ENCODE assay signal across 9 cellular contexts in genomic region chr1:168320805-168321577, GRCh38. TPM values are rescaled to one million over a fixed set of nuclear protein-coding genes. Genes with fewer than 3 reads are reported as not detected.
A peak's percentile ranks its signal among the peaks of the same experiment; 100 is the strongest.
DNase-seq lines count a peak whose midpoint lies in the region; ATAC-seq, FAIRE-seq and TF ChIP-seq lines count a peak whose summit lies in the region.
"Had no signal": no experiment of that assay in that cellular context is flagged by ENCODE, and none has a peak within 500 bp of the region (broad histone marks: within the 10 kb centered on the region; RNA-seq: fewer than 3 reads in every experiment).

No MANE protein-coding gene starts in this region.

- H3K9ac ChIP-seq in endothelial cell of umbilical vein (replicated peaks; ENCODE audit: extremely low read depth, insufficient read depth, low read length), result no peak overlapping the region

- BruUV-seq in endothelial cell of umbilical vein (replicated peaks; lab: Mats Ljungman, UMichigan), result no TSS peak

- ATAC-seq in HG03354 (IDR thresholded peaks at IDR 0.05; ENCODE audit: poor library complexity, severe bottlenecking, unreplicated experiment), result no peak

- no peaks in the 10 kb centered on the region for H3K9me1 ChIP-seq in endothelial cell of umbilical vein (replicated peaks; ENCODE audit: control insufficient read depth, extremely low read depth, insufficient read depth, low read length)

- H2AFZ ChIP-seq in endothelial cell of umbilical vein (ENCODE audit: low read depth, low read length), result no peak overlapping the region

- peak overlapping the region; percentile 24 for H3K27ac ChIP-seq in endothelial cell of umbilical vein (ENCODE audit: insufficient read depth, low read depth, low read length)

- no peaks in the 10 kb centered on the region for H3K36me3 ChIP-seq in endothelial cell of umbilical vein (ENCODE audit: control insufficient read depth in 2 of 2, extremely low read depth in 1 of 2, insufficient read depth in 2 of 2, low read length in 2 of 2)

- no peak for TF ChIP-seq CTCF in endothelial cell of umbilical vein (IDR thresholded peaks at IDR 0.05; ENCODE audit: extremely low read depth in 1 of 2, insufficient read depth in 1 of 2, low read depth in 1 of 2, low read length in 2 of 2)

- H3K4me3 ChIP-seq in endothelial cell of umbilical vein (replicated peaks in 1 of 3; ENCODE audit: insufficient read depth in 1 of 3, low read depth in 1 of 3, low read length in 3 of 3), result no peak overlapping the region

- H3K27me3 ChIP-seq in endothelial cell of umbilical vein (ENCODE audit: control insufficient read depth in 2 of 2, insufficient read depth in 2 of 2, low read length in 2 of 2), result no peaks in the 10 kb centered on the region

- intact Hi-C loops in endothelial cell of umbilical vein (cut with micrococcal nuclease), result no loop called here

- no peaks in the 10 kb centered on the region for H3K79me2 ChIP-seq in endothelial cell of umbilical vein (ENCODE audit: control insufficient read depth, insufficient read depth, low read length)

- peak; percentile 87 for FAIRE-seq in endothelial cell of umbilical vein (lab: Jason Lieb, UNC)

- CTCF ChIA-PET in endothelial cell of umbilical vein (lab: Charles Lee), result interaction anchor here (0.6 to 3.4 kb wide), 15 partner anchors 8 to 238 kb away, joined by 3 to 86 read pairs (median 3); partner anchors contain the start of gene SFT2D2

- H3K4me2 ChIP-seq in endothelial cell of umbilical vein (ENCODE audit: insufficient read depth, low read length), result no peak overlapping the region

- DNase-seq in AG20443 (ENCODE audit: low spot score) (peak; percentile 88), LHCN-M2 (ENCODE audit: low read depth) (peak; percentile 85), endothelial cell of umbilical vein (ENCODE audit: low read depth, low spot score) (peak; percentile 52), mucosa of gallbladder (ENCODE audit: low spot score) (peak; percentile 45), Kasumi-1 (lab: John Stamatoyannopoulos, UW) (no peak), NCI-H446 (lab: John Stamatoyannopoulos, UW) (no peak), SW 1271 (lab: John Stamatoyannopoulos, UW) (no peak)
- DNase-seq: activated CD4-positive, CD25-positive, alpha-beta regulatory T cell treated with anti-CD3 and anti-CD28 coated beads, Interleukin-2, amount 50 U/mL, for 72 hours had no signal

- H4K20me1 ChIP-seq in endothelial cell of umbilical vein (replicated peaks; ENCODE audit: control insufficient read depth, extremely low read depth, insufficient read depth, low read length), result no peaks in the 10 kb centered on the region

- H3K9me3 ChIP-seq in endothelial cell of umbilical vein (replicated peaks; ENCODE audit: control insufficient read depth, insufficient read depth, low read length), result no peaks in the 10 kb centered on the region

- dilution Hi-C loops in endothelial cell of umbilical vein (cut with MboI; ENCODE audit: extremely low pct_ligation_motif_present, low sequenced_read_pairs), result no loop called here

- POLR2A ChIA-PET in endothelial cell of umbilical vein (lab: Charles Lee), result no interaction called here

- TF ChIP-seq POLR2A in endothelial cell of umbilical vein (IDR thresholded peaks at IDR 0.05; ENCODE audit: low read depth, low read length), result no peak

- H3K4me1 ChIP-seq in endothelial cell of umbilical vein (ENCODE audit: control insufficient read depth, extremely low read depth, insufficient read depth, low read length), result peaks cover 18% of the 10 kb centered on the region

TF ChIP-seq in endothelial cell of umbilical vein, 7 proteins besides CTCF, POLR2A, EP300 and RAD21:
- no peak for TF ChIP-seq GATA2 (IDR thresholded peaks at IDR 0.05; ENCODE audit: insufficient read depth, insufficient read length, low read depth, low read length)
- peak; percentile 94 for TF ChIP-seq FOS (IDR thresholded peaks at IDR 0.05; ENCODE audit: borderline replicate concordance, insufficient read depth, low read length)
- no peak for TF ChIP-seq POLR2AphosphoS5 (IDR thresholded peaks at IDR 0.05; ENCODE audit: insufficient read depth, low read depth, low read length)
- no peak for TF ChIP-seq MAX (IDR thresholded peaks at IDR 0.05; ENCODE audit: insufficient read depth, insufficient read length)
- peak; percentile 79 for TF ChIP-seq JUN (IDR thresholded peaks at IDR 0.05; ENCODE audit: borderline replicate concordance, insufficient read depth, insufficient read length, low read depth)
- no peak for TF ChIP-seq MYC (IDR thresholded peaks at IDR 0.05; ENCODE audit: low read depth, low read length)
- no peak for TF ChIP-seq EZH2 (IDR thresholded peaks at IDR 0.05; ENCODE audit: borderline replicate concordance, low read depth, low read length, severe bottlenecking)

RNA-seq across cellular contexts. Expression of gene TBX19, which starts 40.3 kb away (rescaled TPM):
- total RNA-seq in LHCN-M2 (2014; rRNA removed), result 0.34 and 1.0 TPM in 2 replicates
- polyA plus RNA-seq in LHCN-M2 (2012), result 0.50 TPM
- total RNA-seq in endothelial cell of umbilical vein, result 1.6 and 2.3 TPM in 2 replicates
- polyA plus RNA-seq in endothelial cell of umbilical vein, result 2.8 and 3.0 TPM in 2 replicates
- polyA plus RNA-seq in endothelial cell of umbilical vein (2011; cell fraction: cytosol; rRNA removed), result 1.4 TPM in 2 replicates
- 8.1 and 8.2 TPM in 2 replicates for polyA plus RNA-seq in endothelial cell of umbilical vein (2011; cell fraction: nucleus; rRNA removed)
- polyA plus RNA-seq in endothelial cell of umbilical vein (2012), result 0.82 and 1.4 TPM in 2 replicates
- polyA minus RNA-seq in endothelial cell of umbilical vein, result 2.9 and 3.3 TPM in 2 replicates
- not detected for polyA minus RNA-seq in endothelial cell of umbilical vein (2011; cell fraction: cytosol; rRNA and poly(A)+ RNA removed)
- 3.6 and 3.7 TPM in 2 replicates for polyA minus RNA-seq in endothelial cell of umbilical vein (2011; cell fraction: nucleus; rRNA and poly(A)+ RNA removed)
- 3.4 TPM for total RNA-seq in mucosa of gallbladder

Comparison
In these comparisons a context has a peak if more than half of its experiments do, and no peak if none do; other contexts are left out.
1. DNase-seq: peak in AG20443 (single experiment), LHCN-M2 (single experiment), endothelial cell of umbilical vein (single experiment) and mucosa of gallbladder (single experiment); none in Kasumi-1 (0 of 2), NCI-H446 (0 of 2) and SW 1271 (0 of 2).